26 cellular contexts compared by ENCODE assay signal in genomic region chr4:14892563-14892962, GRCh38.
DNase-seq lines count a peak whose midpoint lies in the region; ATAC-seq, FAIRE-seq and TF ChIP-seq lines count a peak whose summit lies in the region.
"Had no signal": no experiment of that assay in that cellular context is flagged by ENCODE, and none has a peak within 500 bp of the region (broad histone marks: within the 10 kb centered on the region; RNA-seq: fewer than 3 reads in every experiment).

No MANE protein-coding gene starts in this region.

- TF ChIP-seq EP300 in K562 (IDR thresholded peaks at IDR 0.05; ENCODE audit: low read length) (no peak), HepG2 (IDR thresholded peaks at IDR 0.05; ENCODE audit: low read depth in 2 of 2, low read length in 2 of 2) (no peak), HepG2 (CRISPR knock-in tag; IDR thresholded peaks at IDR 0.05; ENCODE audit: borderline replicate concordance) (no peak)

- H3K79me2 ChIP-seq in K562 (ENCODE audit: control insufficient read depth, insufficient read depth, low read length) (no peaks in the 10 kb centered on the region), HepG2 (ENCODE audit: insufficient read depth, low read length) (no peaks in the 10 kb centered on the region), trophoblast cell (ENCODE audit: control insufficient read depth, insufficient read depth, low read length, poor library complexity) (no peaks in the 10 kb centered on the region)

- H3K4me3 ChIP-seq in K562, result no peak overlapping the region
- no peak overlapping the region for H3K4me3 ChIP-seq in HepG2 (replicated peaks in 1 of 3; ENCODE audit: insufficient read depth in 1 of 3, low read depth in 2 of 3, low read length in 3 of 3)
- H3K4me3 ChIP-seq in right lobe of liver, result no peak overlapping the region
- H3K4me3 ChIP-seq in trophoblast cell (ENCODE audit: low read depth, low read length), result no peak overlapping the region
- H3K4me3 ChIP-seq: A549; BLaER1 treated with 17β-estradiol and CSF1 and Interleukin-3, amounts not matched to agents 10 nM and 100 nM; GM12878 had no signal

- DNase-seq in K562 (ENCODE audit: extremely low read depth in 1 of 4, low spot score in 3 of 4), result no peak
- no peak for DNase-seq in HepG2 (ENCODE audit: low spot score)
- peak; percentile 82 to 92 (median 91) for DNase-seq in right lobe of liver
- no peak for DNase-seq in trophoblast cell
- DNase-seq: AML-193; CD4-positive, alpha-beta T cell; CD8-positive, alpha-beta T cell; COR-L47; DMS 273 treated with DMSO at 0.1 percent for 48 hours; DMS153; DMS53; DMS79; DND-41; EL; GDM1 had no signal

- peak overlapping the region; percentile 33 for H3K23ac ChIP-seq in trophoblast cell (ENCODE audit: low read length)

- H3K79me1 ChIP-seq in trophoblast cell (ENCODE audit: low read length), result no peaks in the 10 kb centered on the region

- no peak overlapping the region for H2BK12ac ChIP-seq in trophoblast cell (ENCODE audit: low read length)

- no peaks in the 10 kb centered on the region for H4K20me1 ChIP-seq in K562 (replicated peaks; ENCODE audit: control insufficient read depth, insufficient read depth, low read length)
- H4K20me1 ChIP-seq in HepG2 (ENCODE audit: insufficient read depth, low read length), result no peaks in the 10 kb centered on the region
- H4K20me1 ChIP-seq: BLaER1 treated with 17β-estradiol and CSF1 and Interleukin-3, amounts not matched to agents 10 nM and 100 nM had no signal

- H2AFZ ChIP-seq in K562 (ENCODE audit: low read depth, low read length) (no peak overlapping the region), HepG2 (ENCODE audit: low read length) (no peak overlapping the region), trophoblast cell (ENCODE audit: insufficient read depth, low read length, poor library complexity) (no peak overlapping the region)

- intact Hi-C loops in K562 (cut with micrococcal nuclease), result no loop called here
- intact Hi-C loops in HepG2 (cut with micrococcal nuclease; ENCODE audit: unreplicated experiment), result no loop called here
- intact Hi-C loops in right lobe of liver (cut with DNase I), result no loop called here

- H4K12ac ChIP-seq in trophoblast cell (ENCODE audit: low read depth, low read length), result no peak overlapping the region

- no peak for FAIRE-seq in K562 (lab: Jason Lieb, UNC)
- no peak for FAIRE-seq in HepG2 (lab: Jason Lieb, UNC)
- FAIRE-seq: A549, GM12892, GM18507 had no signal

- CTCF ChIA-PET in K562 (lab: Yijun Ruan, JAX; ENCODE audit: low intra/inter-chr PET ratio) (no interaction called here), HepG2 (lab: Yijun Ruan, JAX; ENCODE audit: low intra/inter-chr PET ratio, low total read pairs) (no interaction called here)

- H2AK5ac ChIP-seq in trophoblast cell (ENCODE audit: low read length), result no peak overlapping the region

- no peak overlapping the region for H3K18ac ChIP-seq in trophoblast cell (ENCODE audit: low read length)

- no peak overlapping the region for H3K14ac ChIP-seq in trophoblast cell (ENCODE audit: low read length)

- POLR2A ChIA-PET in K562 (lab: Yijun Ruan, JAX) (no interaction called here), HepG2 (lab: Yijun Ruan, JAX) (no interaction called here)

- H3K4me1 ChIP-seq in K562 (replicated peaks in 1 of 2; ENCODE audit: control insufficient read depth in 2 of 2, insufficient read depth in 2 of 2, low read length in 2 of 2), result no peaks in the 10 kb centered on the region
- H3K4me1 ChIP-seq in HepG2 (ENCODE audit: insufficient read depth, low read length), result no peaks in the 10 kb centered on the region
- H3K4me1 ChIP-seq in right lobe of liver, result peaks cover 0 to 11% (median 2%) of the 10 kb centered on the region in 4 donors
- no peaks in the 10 kb centered on the region for H3K4me1 ChIP-seq in trophoblast cell (ENCODE audit: control insufficient read depth in 1 of 2, insufficient read depth in 2 of 2, low read length in 2 of 2)

- H3K27me3 ChIP-seq in K562 (ENCODE audit: control insufficient read depth in 2 of 2, insufficient read depth in 2 of 2, low read length in 2 of 2), result no peaks in the 10 kb centered on the region
- no peaks in the 10 kb centered on the region for H3K27me3 ChIP-seq in HepG2 (ENCODE audit: control insufficient read depth in 1 of 2, insufficient read depth in 2 of 2, low read length in 2 of 2)
- no peaks in the 10 kb centered on the region for H3K27me3 ChIP-seq in right lobe of liver
- no peaks in the 10 kb centered on the region for H3K27me3 ChIP-seq in trophoblast cell (ENCODE audit: insufficient read depth, low read length)
- H3K27me3 ChIP-seq: BLaER1 treated with 17β-estradiol and CSF1 and Interleukin-3, amounts not matched to agents 10 nM and 100 nM had no signal

- TF ChIP-seq CTCF in K562 (IDR thresholded peaks at IDR 0.05 in 2 of 3, conservative IDR thresholded peaks at IDR 0.05 in 1 of 3; ENCODE audit: insufficient read depth in 2 of 3, low read depth in 1 of 3, low read length in 3 of 3) (no peak), HepG2 (CRISPR knock-in tag; IDR thresholded peaks at IDR 0.05) (no peak), right lobe of liver (IDR thresholded peaks at IDR 0.05) (no peak)

- no peak overlapping the region for H3K4me2 ChIP-seq in K562 (ENCODE audit: insufficient read depth, low read length)
- H3K4me2 ChIP-seq in HepG2 (ENCODE audit: low read depth, low read length), result no peak overlapping the region
- H3K4me2 ChIP-seq in trophoblast cell (ENCODE audit: low read length), result no peak overlapping the region
- H3K4me2 ChIP-seq: A549; BLaER1 treated with 17β-estradiol and CSF1 and Interleukin-3, amounts not matched to agents 10 nM and 100 nM had no signal

- no peak overlapping the region for H2BK5ac ChIP-seq in trophoblast cell (ENCODE audit: low read depth, low read length, poor library complexity)

- no peaks in the 10 kb centered on the region for H3K36me3 ChIP-seq in K562 (ENCODE audit: control insufficient read depth, insufficient read depth, low read length)
- H3K36me3 ChIP-seq in HepG2 (replicated peaks in 1 of 2; ENCODE audit: control insufficient read depth in 1 of 2, insufficient read depth in 2 of 2, low read length in 2 of 2), result no peaks in the 10 kb centered on the region
- H3K36me3 ChIP-seq in right lobe of liver, result no peaks in the 10 kb centered on the region
- no peaks in the 10 kb centered on the region for H3K36me3 ChIP-seq in trophoblast cell (ENCODE audit: control insufficient read depth in 1 of 2, insufficient read depth in 2 of 2, low read length in 2 of 2)
- H3K36me3 ChIP-seq: BLaER1 treated with 17β-estradiol and CSF1 and Interleukin-3, amounts not matched to agents 10 nM and 100 nM had no signal

- no peak overlapping the region for H3K4ac ChIP-seq in trophoblast cell (ENCODE audit: low read depth, low read length)

- no TSS peak for BruUV-seq in K562 (replicated peaks; lab: Mats Ljungman, UMichigan)
- no TSS peak for BruUV-seq in HepG2 (replicated peaks; lab: Mats Ljungman, UMichigan)

- WGBS in K562 (ENCODE audit: insufficient coverage, low coverage, missing lambda C conversion rate), result 7% methylated on average over 3 of the region's 3 CpGs
- 3% methylated on average over 3 of the region's 3 CpGs for WGBS in HepG2 (ENCODE audit: low lambda C conversion rate)
- 32% methylated on average over 3 of the region's 3 CpGs for WGBS in right lobe of liver (ENCODE audit: insufficient coverage, low coverage, low lambda C conversion rate, missing lambda C conversion rate)
- no CpG with 5 or more reads among the region's 3 CpGs for WGBS in trophoblast cell (ENCODE audit: extremely low coverage, insufficient coverage, insufficient read length)

- in situ Hi-C loops in K562 (cut with MboI) (no loop called here), HepG2 (cut with HindIII; ENCODE audit: extremely low pct_ligation_motif_present, low pct_unique_long_range_greater_than_20kb) (no loop called here)

- H3K27ac ChIP-seq in K562 (ENCODE audit: extremely low read depth, low read depth, low read length) (no peak overlapping the region), HepG2 (ENCODE audit: extremely low read length, insufficient read depth, low read length) (no peak overlapping the region), right lobe of liver (peak overlapping the region in 2 of 3 donors; percentile 4 to 56), trophoblast cell (ENCODE audit: low read depth, low read length) (no peak overlapping the region)
- H3K27ac ChIP-seq: 22Rv1; A549; BLaER1 treated with 17β-estradiol and CSF1 and Interleukin-3, amounts not matched to agents 10 nM and 100 nM; C4-2B had no signal

- no peak overlapping the region for H2BK120ac ChIP-seq in trophoblast cell (ENCODE audit: insufficient read depth, low read length, poor library complexity)

- no peak overlapping the region for H3K9ac ChIP-seq in K562 (ENCODE audit: insufficient read depth in 1 of 2, low read depth in 2 of 2, low read length in 2 of 2)
- no peak overlapping the region for H3K9ac ChIP-seq in HepG2 (ENCODE audit: insufficient read depth, low read depth, low read length)
- peak overlapping the region; percentile 32 for H3K9ac ChIP-seq in trophoblast cell (ENCODE audit: low read length)
- H3K9ac ChIP-seq: BLaER1 treated with 17β-estradiol and CSF1 and Interleukin-3, amounts not matched to agents 10 nM and 100 nM had no signal

- no peak for TF ChIP-seq RAD21 in K562 (CRISPR knock-in tag; conservative IDR thresholded peaks at IDR 0.05 in 1 of 2, IDR thresholded peaks at IDR 0.05 in 1 of 2)
- TF ChIP-seq RAD21 in HepG2 (CRISPR knock-in tag; IDR thresholded peaks at IDR 0.05), result no peak

- ATAC-seq in K562 (no peak), HepG2 (no peak), right lobe of liver (peak; percentile 87 to 99 (median 92)), GM21529 (IDR thresholded peaks at IDR 0.05; ENCODE audit: unreplicated experiment) (no peak), HG03457 (IDR thresholded peaks at IDR 0.05; ENCODE audit: unreplicated experiment) (no peak), HG02884 (IDR thresholded peaks at IDR 0.05; ENCODE audit: unreplicated experiment) (no peak), HG03378 (IDR thresholded peaks at IDR 0.05; ENCODE audit: unreplicated experiment) (no peak)
- ATAC-seq: A549; CD8-positive, alpha-beta T cell; GM12878 had no signal

- H4K91ac ChIP-seq in trophoblast cell (ENCODE audit: low read depth, low read length), result no peak overlapping the region

- H3K9me1 ChIP-seq in K562 (ENCODE audit: control insufficient read depth, insufficient read depth, low read length), result no peaks in the 10 kb centered on the region

- TF ChIP-seq POLR2A in K562 (conservative IDR thresholded peaks at IDR 0.05) (no peak), HepG2 (IDR thresholded peaks at IDR 0.05; ENCODE audit: insufficient read depth in 1 of 2, low read depth in 2 of 2, low read length in 2 of 2) (no peak), right lobe of liver (IDR thresholded peaks at IDR 0.05) (no peak)

- H3K9me3 ChIP-seq in K562 (replicated peaks; ENCODE audit: control insufficient read depth, insufficient read depth, low read depth, low read length) (no peaks in the 10 kb centered on the region), HepG2 (ENCODE audit: low read length) (peaks cover 8% of the 10 kb centered on the region; the same call in 1 of the 2 replicates), right lobe of liver (no peaks in the 10 kb centered on the region), trophoblast cell (ENCODE audit: insufficient read depth, low read depth, low read length) (no peaks in the 10 kb centered on the region)
- H3K9me3 ChIP-seq: A549 had no signal

- no peak overlapping the region for H4K8ac ChIP-seq in trophoblast cell (ENCODE audit: low read depth, low read length)

TF ChIP-seq in HepG2, 621 proteins besides CTCF, POLR2A, EP300 and RAD21 (continues in another document):
- TF ChIP-seq CEBPB (IDR thresholded peaks at IDR 0.05; ENCODE audit: borderline replicate concordance, low read depth, low read length), result peak; percentile 23; the same call in 1 of the 2 replicates

Comparison
In these comparisons a context has a peak if more than half of its experiments do, and no peak if none do; other contexts are left out.
1. ATAC-seq: peak in right lobe of liver (4 of 4); none in K562 (single experiment), HepG2 (single experiment), GM21529 (single experiment), HG03457 (single experiment), HG02884 (single experiment) and HG03378 (single experiment).
2. DNase-seq: peak in right lobe of liver (3 of 3); none in K562 (0 of 4), HepG2 (single experiment) and trophoblast cell (0 of 2).
3. H3K27ac ChIP-seq: peak in right lobe of liver (2 of 3); none in K562 (single experiment), HepG2 (single experiment) and trophoblast cell (single experiment).
4. Of the 241 proteins assayed by ChIP-seq in both HepG2 and K562: peak only in HepG2: CEBPB; only in K562: none; in both: none; in neither: 239; mixed calls (peak in some experiments, not most) for 1.